ENCODE assay signal across 8 cellular contexts in the genomic region with DNA sequence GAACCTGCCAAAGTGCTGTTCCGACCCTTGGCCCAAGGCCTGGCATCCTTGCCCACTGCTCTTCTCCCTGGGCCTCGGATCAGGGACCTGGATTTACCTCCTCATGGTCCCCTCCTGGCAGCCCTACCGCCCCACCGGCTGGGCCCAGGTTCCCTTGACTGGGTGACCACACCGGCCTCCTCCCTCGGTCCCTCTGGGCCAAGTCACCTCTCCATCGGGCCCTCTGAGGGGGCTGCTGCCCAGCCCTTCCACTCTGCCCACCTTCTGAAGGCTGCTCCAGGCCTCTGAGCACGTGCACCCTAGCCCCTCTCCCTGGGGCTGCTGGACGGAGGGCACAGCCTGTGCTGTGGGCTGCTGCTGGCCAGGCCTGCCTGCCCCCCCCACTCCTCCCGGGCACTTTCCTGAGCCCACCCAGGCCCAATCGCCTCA. TPM values are rescaled to one million over a fixed set of nuclear protein-coding genes. Genes with fewer than 3 reads are reported as not detected.
DNase-seq lines count a peak whose midpoint lies in the region; ATAC-seq and TF ChIP-seq lines count a peak whose summit lies in the region.

No MANE protein-coding gene starts in this region.

- DNase-seq in GF-D8 (lab: John Stamatoyannopoulos, UW), result no peak
- DNase-seq in central memory CD4-positive, alpha-beta T cell, result no peak
- no peak for DNase-seq in DMS53 (lab: John Stamatoyannopoulos, UW)

- H3K4me1 ChIP-seq in HEK293 (ENCODE audit: control insufficient read depth, insufficient read depth, low read length), result peaks cover 3% of the 10 kb centered on the region
- H3K4me1 ChIP-seq in iPS-20b (ENCODE audit: insufficient read depth, low read length), result no peaks in the 10 kb centered on the region
- H3K4me1 ChIP-seq in subcutaneous abdominal adipose tissue (ENCODE audit: control insufficient read depth in 5 of 5, insufficient read depth in 5 of 5, low read length in 5 of 5), result peaks cover 0 to 26% (median 22%) of the 10 kb centered on the region in 5 donors

- no peak for TF ChIP-seq CTCF in HEK293 (tag by site-specific recombination; IDR thresholded peaks at IDR 0.05)

- H3K9ac ChIP-seq in iPS-20b (ENCODE audit: low read depth, low read length), result peak overlapping the region; percentile 80; the same call in 1 of the 2 replicates
- H3K9ac ChIP-seq in subcutaneous abdominal adipose tissue (ENCODE audit: low read length in 5 of 5), result peak overlapping the region in 4 of 5 donors; percentile 82 to 96 (median 90)

- H3K4me1 Mint-ChIP-seq in activated T-helper 17 cell treated with anti-CD3 and anti-CD28 coated beads, Interleukin-2, amount 50 U/mL, for 72 hours, result no peaks in the 10 kb centered on the region

- no peaks in the 10 kb centered on the region for H3K27me3 Mint-ChIP-seq in activated T-helper 17 cell treated with anti-CD3 and anti-CD28 coated beads, Interleukin-2, amount 50 U/mL, for 72 hours

- H3K4me3 ChIP-seq in HEK293 (ENCODE audit: low read depth, low read length), result peak overlapping the region; percentile 72
- H3K4me3 ChIP-seq in iPS-20b (ENCODE audit: low read length), result peak overlapping the region; percentile 75
- H3K4me3 ChIP-seq in subcutaneous abdominal adipose tissue (ENCODE audit: low read depth in 1 of 5, low read length in 5 of 5), result peak overlapping the region in 4 of 5 donors; percentile 69 to 90 (median 86)

- peak overlapping the region; percentile 86 for H3K4me3 Mint-ChIP-seq in activated T-helper 17 cell treated with anti-CD3 and anti-CD28 coated beads, Interleukin-2, amount 50 U/mL, for 72 hours

- no peaks in the 10 kb centered on the region for H3K36me3 Mint-ChIP-seq in activated T-helper 17 cell treated with anti-CD3 and anti-CD28 coated beads, Interleukin-2, amount 50 U/mL, for 72 hours (ENCODE audit: low read depth)

- no peak for ATAC-seq in activated T-helper 17 cell treated with anti-CD3 and anti-CD28 coated beads, Interleukin-2, amount 50 U/mL, for 72 hours (replicated peaks)
- ATAC-seq in activated CD4-positive, CD25-positive, alpha-beta regulatory T cell treated with anti-CD3 and anti-CD28 coated beads, Interleukin-2, amount 50 U/mL, for 24 hours, result no peak

- H3K27ac ChIP-seq in HEK293 (ENCODE audit: extremely low read depth, low read depth, low read length) (peak overlapping the region; percentile 62; the same call in 1 of the 2 replicates), iPS-20b (ENCODE audit: low read length) (no peak overlapping the region), subcutaneous abdominal adipose tissue (ENCODE audit: low read depth, low read length) (peak overlapping the region; percentile 54)

- H3K9me3 Mint-ChIP-seq in activated T-helper 17 cell treated with anti-CD3 and anti-CD28 coated beads, Interleukin-2, amount 50 U/mL, for 72 hours, result peaks cover 7% of the 10 kb centered on the region

- no peaks in the 10 kb centered on the region for H3K36me3 ChIP-seq in HEK293 (ENCODE audit: control insufficient read depth in 2 of 2, insufficient read depth in 1 of 2, low read length in 2 of 2)
- H3K36me3 ChIP-seq in iPS-20b (ENCODE audit: insufficient read depth, low read depth, low read length), result no peaks in the 10 kb centered on the region
- no peaks in the 10 kb centered on the region for H3K36me3 ChIP-seq in subcutaneous abdominal adipose tissue (ENCODE audit: control insufficient read depth in 5 of 5, insufficient read depth in 5 of 5, low read length in 5 of 5)

- POLR2A ChIA-PET in HEK293 (lab: Yijun Ruan, JAX), result no interaction called here

- peak overlapping the region; percentile 94 for H3K27ac Mint-ChIP-seq in activated T-helper 17 cell treated with anti-CD3 and anti-CD28 coated beads, Interleukin-2, amount 50 U/mL, for 72 hours

- CTCF ChIA-PET in HEK293 (lab: Yijun Ruan, JAX), result no interaction called here

- peaks cover 34% of the 10 kb centered on the region for H3K27me3 ChIP-seq in iPS-20b (ENCODE audit: insufficient read depth, low read length)
- H3K27me3 ChIP-seq in subcutaneous abdominal adipose tissue (ENCODE audit: control insufficient read depth in 5 of 5, insufficient read depth in 4 of 5, low read length in 5 of 5), result peaks cover 0 to 4% (median 0%) of the 10 kb centered on the region in 5 donors

- no peaks in the 10 kb centered on the region for H3K9me3 ChIP-seq in HEK293 (ENCODE audit: control insufficient read depth, insufficient read depth, low read depth, low read length)
- peaks cover 11% of the 10 kb centered on the region for H3K9me3 ChIP-seq in iPS-20b (ENCODE audit: insufficient read depth, low read depth, low read length)
- peaks cover 0 to 19% (median 16%) of the 10 kb centered on the region in 5 donors for H3K9me3 ChIP-seq in subcutaneous abdominal adipose tissue (ENCODE audit: control insufficient read depth in 5 of 5, low read length in 5 of 5)

TF ChIP-seq in HEK293, 187 proteins besides CTCF, POLR2A, EP300 and RAD21:
- TF ChIP-seq ZNF341 (tag by site-specific recombination; IDR thresholded peaks at IDR 0.05; ENCODE audit: low read depth) (peak; percentile 11; the same call in 1 of the 2 replicates), ZBTB7A (tag by site-specific recombination; IDR thresholded peaks at IDR 0.05; ENCODE audit: low read depth) (0 out of 2 replicates have a peak, but pooled peaks have one; percentile 8), TRIM28 (IDR thresholded peaks at IDR 0.05; ENCODE audit: borderline replicate concordance, low read length) (no peak)

RNA-seq across cellular contexts. Expression of gene MMEL1, which starts 9.3 kb away (rescaled TPM):
- total RNA-seq in activated T-helper 17 cell treated with anti-CD3 and anti-CD28 coated beads, Interleukin-2, amount 50 U/mL, for 72 hours, result under 1 TPM; 0.54 to 0.87 TPM

RNA-seq across cellular contexts. Expression of gene PRXL2B, which starts 55.6 kb away (rescaled TPM):
- total RNA-seq in activated T-helper 17 cell treated with anti-CD3 and anti-CD28 coated beads, Interleukin-2, amount 50 U/mL, for 72 hours, result 10 to 100 TPM; 27.4 to 36.3 TPM
